In the genomic region with DNA sequence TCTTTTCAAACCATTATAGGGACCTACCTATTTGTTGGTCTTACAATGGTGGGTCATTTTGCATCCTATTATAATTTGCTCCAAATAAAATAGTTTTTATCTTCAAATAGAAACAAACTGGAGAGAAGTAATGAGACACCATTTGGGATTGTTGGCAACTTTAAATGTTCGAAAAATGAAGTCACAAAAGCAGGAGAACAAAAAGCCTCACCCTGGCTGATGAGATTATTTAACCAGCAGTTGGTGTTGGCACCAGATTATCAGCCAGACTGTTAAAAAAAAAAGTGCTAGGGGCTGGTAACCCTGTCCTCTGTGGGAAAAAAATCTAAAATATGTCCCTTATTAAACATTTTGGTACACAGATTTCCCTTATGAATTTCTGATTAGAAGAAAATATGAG, we compare ENCODE assay signal across 26 cellular contexts.
"Had no signal": no experiment of that assay in that cellular context is flagged by ENCODE, and none has a peak within 500 bp of the region (broad histone marks: within the 10 kb centered on the region; RNA-seq: fewer than 3 reads in every experiment).

No MANE protein-coding gene starts in this region.

- H3K27ac ChIP-seq: lower lobe of right lung, parathyroid adenoma, psoas muscle, right lobe of liver, skin epidermis, stomach, testis, thyroid gland, transverse colon, upper lobe of left lung, vagina had no signal

- H3K9me3 ChIP-seq: lower lobe of right lung, psoas muscle, right lobe of liver, testis, thyroid gland, transverse colon, upper lobe of left lung, vagina had no signal

- H2AFZ ChIP-seq: parathyroid adenoma had no signal

- H3K27ac Mint-ChIP-seq: naive thymus-derived CD8-positive, alpha-beta T cell; nephron; stimulated activated naive B cell treated with anti-CD40 and anti-IgM and Interleukin-4, amounts not matched to agents 10 μg/mL and 1 μg/mL and 100 μg/mL, for 72 hours had no signal

- DNase-seq: hypothalamus; immature natural killer cell; kidney; lower lobe of right lung; mammary epithelial cell; mesenchymal stem cell; naive thymus-derived CD8-positive, alpha-beta T cell; nucleus accumbens; psoas muscle; right lobe of liver; stimulated activated CD4-positive, alpha-beta T cell treated with anti-CD3 and anti-CD28 coated beads, Interleukin-12 subunit alpha, Interleukin-12 subunit beta, amount 100 ng/mL, for 4 hours; stimulated activated CD4-positive, alpha-beta T cell treated with anti-CD3 and anti-CD28 coated beads, Interleukin-15, amount 100 ng/mL, for 24 hours; stimulated activated CD4-positive, alpha-beta T cell treated with anti-CD3 and anti-CD28 coated beads, Interleukin-2, amount 100 ng/mL, for 24 hours; stimulated activated CD4-positive, alpha-beta T cell treated with anti-CD3 and anti-CD28 coated beads, Interleukin-4, amount 100 ng/mL, for 1 hour; stimulated activated naive B cell treated with anti-CD40 and anti-IgM and Interleukin-4, amounts not matched to agents 10 μg/mL and 1 μg/mL and 100 μg/mL, for 72 hours; stimulated activated naive CD8-positive, alpha-beta T cell treated with anti-CD3 and anti-CD28 coated beads, Interleukin-15, Interleukin-2, amounts not matched to agents 100 U/mL and 50 U/mL, for 24 hours; stomach; testis; thyroid gland; transverse colon; upper lobe of left lung had no signal

- ATAC-seq: lower lobe of right lung; naive thymus-derived CD8-positive, alpha-beta T cell; right lobe of liver; stimulated activated naive B cell treated with anti-CD40 and anti-IgM and Interleukin-4, amounts not matched to agents 10 μg/mL and 1 μg/mL and 100 μg/mL, for 72 hours; stimulated activated naive CD8-positive, alpha-beta T cell treated with anti-CD3 and anti-CD28 coated beads, Interleukin-15, Interleukin-2, amounts not matched to agents 100 U/mL and 50 U/mL, for 24 hours had no signal

- H3K4me3 Mint-ChIP-seq: immature natural killer cell; naive thymus-derived CD8-positive, alpha-beta T cell; nephron; neural crest cell; stimulated activated naive B cell treated with anti-CD40 and anti-IgM and Interleukin-4, amounts not matched to agents 10 μg/mL and 1 μg/mL and 100 μg/mL, for 72 hours had no signal

- H3K36me3 Mint-ChIP-seq: stimulated activated naive B cell treated with anti-CD40 and anti-IgM and Interleukin-4, amounts not matched to agents 10 μg/mL and 1 μg/mL and 100 μg/mL, for 72 hours had no signal

- H3K4me3 ChIP-seq: lower lobe of right lung, psoas muscle, right lobe of liver, skin epidermis, stomach, testis, thyroid gland, transverse colon, upper lobe of left lung, vagina had no signal

- H3K27me3 ChIP-seq: right lobe of liver, stomach, testis, thyroid gland, transverse colon, upper lobe of left lung, vagina had no signal

- H3K4me1 ChIP-seq: lower lobe of right lung, parathyroid adenoma, right lobe of liver, testis, thyroid gland, vagina had no signal

- H3K9me3 Mint-ChIP-seq: immature natural killer cell had no signal

- H3K79me2 ChIP-seq: parathyroid adenoma had no signal

- H3K36me3 ChIP-seq: lower lobe of right lung, right lobe of liver, stomach, thyroid gland, transverse colon, upper lobe of left lung, vagina had no signal
